1 cellular context compared by ENCODE assay signal in the genomic region with DNA sequence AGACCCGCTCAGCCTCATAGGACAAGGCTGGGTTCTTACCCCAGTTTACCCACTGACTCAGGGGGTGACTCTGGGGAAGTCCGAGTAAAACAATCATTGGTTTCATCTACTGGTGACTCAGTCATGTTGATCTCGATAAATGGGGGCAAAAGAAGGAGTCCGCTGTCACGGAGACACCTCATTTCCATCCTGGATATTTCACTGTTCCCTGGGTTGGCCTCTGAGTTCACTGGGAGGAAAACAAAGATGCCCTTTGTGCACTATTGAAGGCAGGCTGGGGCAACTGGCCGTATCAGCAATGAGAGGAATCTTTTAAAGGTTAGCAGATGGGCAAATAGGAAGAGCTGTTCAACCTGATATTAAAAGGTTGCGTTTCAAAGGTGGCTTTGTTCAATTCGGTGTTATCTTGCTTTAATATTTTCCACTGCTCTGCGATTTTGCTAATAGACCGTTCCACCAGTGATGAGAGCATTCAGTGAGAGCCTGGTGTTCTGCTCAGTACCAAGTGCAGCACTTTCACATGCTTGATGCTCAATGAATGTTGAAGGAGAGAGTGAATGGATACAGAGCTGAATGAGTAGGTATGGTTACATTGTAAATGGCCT.
A peak's percentile ranks its signal among the peaks of the same experiment; 100 is the strongest.
TF ChIP-seq lines count a peak whose summit lies in the region.

No MANE protein-coding gene starts in this region.

TF ChIP-seq in HepG2, 621 proteins besides CTCF, POLR2A, EP300 and RAD21 (continued from another document and continues in another):
- TF ChIP-seq ZFP36L1 (CRISPR knock-in tag; IDR thresholded peaks at IDR 0.05) (peak; percentile 51; the same call in 1 of the 2 replicates), ZNF672 (CRISPR knock-in tag; IDR thresholded peaks at IDR 0.05) (no peak), ZFP82 (CRISPR knock-in tag; IDR thresholded peaks at IDR 0.05; ENCODE audit: borderline replicate concordance) (no peak), SNAI1 (CRISPR knock-in tag; IDR thresholded peaks at IDR 0.05; ENCODE audit: borderline replicate concordance) (no peak), HNF4G (IDR thresholded peaks at IDR 0.05; ENCODE audit: borderline replicate concordance, low read depth, low read length) (peak; percentile 36; the same call in 1 of the 2 replicates), HNF4G (CRISPR knock-in tag; IDR thresholded peaks at IDR 0.05; ENCODE audit: borderline replicate concordance, low read depth) (peak; percentile 79; the same call in 1 of the 2 replicates), KDM2A (CRISPR knock-in tag; IDR thresholded peaks at IDR 0.05; ENCODE audit: borderline replicate concordance, low read depth) (no peak), ZNF746 (CRISPR knock-in tag; IDR thresholded peaks at IDR 0.05) (no peak), MATR3 (CRISPR knock-in tag; IDR thresholded peaks at IDR 0.05) (no peak), KLF15 (CRISPR knock-in tag; IDR thresholded peaks at IDR 0.05; ENCODE audit: borderline replicate concordance) (no peak; the same call in 1 of the 2 replicates), ASH2L (IDR thresholded peaks at IDR 0.05; ENCODE audit: insufficient read length, low read depth, low read length) (peak; percentile 71), KLF13 (CRISPR knock-in tag; IDR thresholded peaks at IDR 0.05) (no peak), KLF12 (CRISPR knock-in tag; IDR thresholded peaks at IDR 0.05; ENCODE audit: borderline replicate concordance) (no peak), NR1H2 (CRISPR knock-in tag; IDR thresholded peaks at IDR 0.05; ENCODE audit: borderline replicate concordance, low read depth) (no peak), FOSL1 (CRISPR knock-in tag; IDR thresholded peaks at IDR 0.05; ENCODE audit: borderline replicate concordance) (peak; percentile 77; the same call in 1 of the 2 replicates), PRMT3 (CRISPR knock-in tag; IDR thresholded peaks at IDR 0.05; ENCODE audit: borderline replicate concordance, low read depth) (no peak), ZNF468 (CRISPR knock-in tag; IDR thresholded peaks at IDR 0.05) (no peak), ZNF780A (CRISPR knock-in tag; IDR thresholded peaks at IDR 0.05) (no peak), ZFP62 (CRISPR knock-in tag; IDR thresholded peaks at IDR 0.05) (no peak), ZMAT3 (CRISPR knock-in tag; conservative IDR thresholded peaks at IDR 0.05) (no peak), REXO4 (CRISPR knock-in tag; IDR thresholded peaks at IDR 0.05; ENCODE audit: borderline replicate concordance) (no peak), MAFK (conservative IDR thresholded peaks at IDR 0.05 in 1 of 2, IDR thresholded peaks at IDR 0.05 in 1 of 2; ENCODE audit: low read length in 2 of 2) (no peak), ELF4 (CRISPR knock-in tag; IDR thresholded peaks at IDR 0.05; ENCODE audit: borderline replicate concordance) (no peak; the same call in 1 of the 2 replicates), ETV5 (CRISPR knock-in tag; IDR thresholded peaks at IDR 0.05; ENCODE audit: borderline replicate concordance) (peak; percentile 85), NR2F1 (CRISPR knock-in tag; IDR thresholded peaks at IDR 0.05) (peak in 1 of 2 experiments; percentile 61; a peak in 1 of 4 replicates)
- TF ChIP-seq, protein P1, sequence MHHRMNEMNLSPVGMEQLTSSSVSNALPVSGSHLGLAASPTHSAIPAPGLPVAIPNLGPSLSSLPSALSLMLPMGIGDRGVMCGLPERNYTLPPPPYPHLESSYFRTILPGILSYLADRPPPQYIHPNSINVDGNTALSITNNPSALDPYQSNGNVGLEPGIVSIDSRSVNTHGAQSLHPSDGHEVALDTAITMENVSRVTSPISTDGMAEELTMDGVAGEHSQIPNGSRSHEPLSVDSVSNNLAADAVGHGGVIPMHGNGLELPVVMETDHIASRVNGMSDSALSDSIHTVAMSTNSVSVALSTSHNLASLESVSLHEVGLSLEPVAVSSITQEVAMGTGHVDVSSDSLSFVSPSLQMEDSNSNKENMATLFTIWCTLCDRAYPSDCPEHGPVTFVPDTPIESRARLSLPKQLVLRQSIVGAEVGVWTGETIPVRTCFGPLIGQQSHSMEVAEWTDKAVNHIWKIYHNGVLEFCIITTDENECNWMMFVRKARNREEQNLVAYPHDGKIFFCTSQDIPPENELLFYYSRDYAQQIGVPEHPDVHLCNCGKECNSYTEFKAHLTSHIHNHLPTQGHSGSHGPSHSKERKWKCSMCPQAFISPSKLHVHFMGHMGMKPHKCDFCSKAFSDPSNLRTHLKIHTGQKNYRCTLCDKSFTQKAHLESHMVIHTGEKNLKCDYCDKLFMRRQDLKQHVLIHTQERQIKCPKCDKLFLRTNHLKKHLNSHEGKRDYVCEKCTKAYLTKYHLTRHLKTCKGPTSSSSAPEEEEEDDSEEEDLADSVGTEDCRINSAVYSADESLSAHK (CRISPR knock-in tag; IDR thresholded peaks at IDR 0.05; ENCODE audit: borderline replicate concordance), result no peak
- TF ChIP-seq, protein P2, sequence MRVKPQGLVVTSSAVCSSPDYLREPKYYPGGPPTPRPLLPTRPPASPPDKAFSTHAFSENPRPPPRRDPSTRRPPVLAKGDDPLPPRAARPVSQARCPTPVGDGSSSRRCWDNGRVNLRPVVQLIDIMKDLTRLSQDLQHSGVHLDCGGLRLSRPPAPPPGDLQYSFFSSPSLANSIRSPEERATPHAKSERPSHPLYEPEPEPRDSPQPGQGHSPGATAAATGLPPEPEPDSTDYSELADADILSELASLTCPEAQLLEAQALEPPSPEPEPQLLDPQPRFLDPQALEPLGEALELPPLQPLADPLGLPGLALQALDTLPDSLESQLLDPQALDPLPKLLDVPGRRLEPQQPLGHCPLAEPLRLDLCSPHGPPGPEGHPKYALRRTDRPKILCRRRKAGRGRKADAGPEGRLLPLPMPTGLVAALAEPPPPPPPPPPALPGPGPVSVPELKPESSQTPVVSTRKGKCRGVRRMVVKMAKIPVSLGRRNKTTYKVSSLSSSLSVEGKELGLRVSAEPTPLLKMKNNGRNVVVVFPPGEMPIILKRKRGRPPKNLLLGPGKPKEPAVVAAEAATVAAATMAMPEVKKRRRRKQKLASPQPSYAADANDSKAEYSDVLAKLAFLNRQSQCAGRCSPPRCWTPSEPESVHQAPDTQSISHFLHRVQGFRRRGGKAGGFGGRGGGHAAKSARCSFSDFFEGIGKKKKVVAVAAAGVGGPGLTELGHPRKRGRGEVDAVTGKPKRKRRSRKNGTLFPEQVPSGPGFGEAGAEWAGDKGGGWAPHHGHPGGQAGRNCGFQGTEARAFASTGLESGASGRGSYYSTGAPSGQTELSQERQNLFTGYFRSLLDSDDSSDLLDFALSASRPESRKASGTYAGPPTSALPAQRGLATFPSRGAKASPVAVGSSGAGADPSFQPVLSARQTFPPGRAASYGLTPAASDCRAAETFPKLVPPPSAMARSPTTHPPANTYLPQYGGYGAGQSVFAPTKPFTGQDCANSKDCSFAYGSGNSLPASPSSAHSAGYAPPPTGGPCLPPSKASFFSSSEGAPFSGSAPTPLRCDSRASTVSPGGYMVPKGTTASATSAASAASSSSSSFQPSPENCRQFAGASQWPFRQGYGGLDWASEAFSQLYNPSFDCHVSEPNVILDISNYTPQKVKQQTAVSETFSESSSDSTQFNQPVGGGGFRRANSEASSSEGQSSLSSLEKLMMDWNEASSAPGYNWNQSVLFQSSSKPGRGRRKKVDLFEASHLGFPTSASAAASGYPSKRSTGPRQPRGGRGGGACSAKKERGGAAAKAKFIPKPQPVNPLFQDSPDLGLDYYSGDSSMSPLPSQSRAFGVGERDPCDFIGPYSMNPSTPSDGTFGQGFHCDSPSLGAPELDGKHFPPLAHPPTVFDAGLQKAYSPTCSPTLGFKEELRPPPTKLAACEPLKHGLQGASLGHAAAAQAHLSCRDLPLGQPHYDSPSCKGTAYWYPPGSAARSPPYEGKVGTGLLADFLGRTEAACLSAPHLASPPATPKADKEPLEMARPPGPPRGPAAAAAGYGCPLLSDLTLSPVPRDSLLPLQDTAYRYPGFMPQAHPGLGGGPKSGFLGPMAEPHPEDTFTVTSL (CRISPR knock-in tag; IDR thresholded peaks at IDR 0.05; ENCODE audit: borderline replicate concordance), result peak; percentile 62; the same call in 1 of the 2 replicates
- TF ChIP-seq, protein P3, sequence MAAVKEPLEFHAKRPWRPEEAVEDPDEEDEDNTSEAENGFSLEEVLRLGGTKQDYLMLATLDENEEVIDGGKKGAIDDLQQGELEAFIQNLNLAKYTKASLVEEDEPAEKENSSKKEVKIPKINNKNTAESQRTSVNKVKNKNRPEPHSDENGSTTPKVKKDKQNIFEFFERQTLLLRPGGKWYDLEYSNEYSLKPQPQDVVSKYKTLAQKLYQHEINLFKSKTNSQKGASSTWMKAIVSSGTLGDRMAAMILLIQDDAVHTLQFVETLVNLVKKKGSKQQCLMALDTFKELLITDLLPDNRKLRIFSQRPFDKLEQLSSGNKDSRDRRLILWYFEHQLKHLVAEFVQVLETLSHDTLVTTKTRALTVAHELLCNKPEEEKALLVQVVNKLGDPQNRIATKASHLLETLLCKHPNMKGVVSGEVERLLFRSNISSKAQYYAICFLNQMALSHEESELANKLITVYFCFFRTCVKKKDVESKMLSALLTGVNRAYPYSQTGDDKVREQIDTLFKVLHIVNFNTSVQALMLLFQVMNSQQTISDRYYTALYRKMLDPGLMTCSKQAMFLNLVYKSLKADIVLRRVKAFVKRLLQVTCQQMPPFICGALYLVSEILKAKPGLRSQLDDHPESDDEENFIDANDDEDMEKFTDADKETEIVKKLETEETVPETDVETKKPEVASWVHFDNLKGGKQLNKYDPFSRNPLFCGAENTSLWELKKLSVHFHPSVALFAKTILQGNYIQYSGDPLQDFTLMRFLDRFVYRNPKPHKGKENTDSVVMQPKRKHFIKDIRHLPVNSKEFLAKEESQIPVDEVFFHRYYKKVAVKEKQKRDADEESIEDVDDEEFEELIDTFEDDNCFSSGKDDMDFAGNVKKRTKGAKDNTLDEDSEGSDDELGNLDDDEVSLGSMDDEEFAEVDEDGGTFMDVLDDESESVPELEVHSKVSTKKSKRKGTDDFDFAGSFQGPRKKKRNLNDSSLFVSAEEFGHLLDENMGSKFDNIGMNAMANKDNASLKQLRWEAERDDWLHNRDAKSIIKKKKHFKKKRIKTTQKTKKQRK (IDR thresholded peaks at IDR 0.05; ENCODE audit: low read length), result no peak
- TF ChIP-seq, protein P4, sequence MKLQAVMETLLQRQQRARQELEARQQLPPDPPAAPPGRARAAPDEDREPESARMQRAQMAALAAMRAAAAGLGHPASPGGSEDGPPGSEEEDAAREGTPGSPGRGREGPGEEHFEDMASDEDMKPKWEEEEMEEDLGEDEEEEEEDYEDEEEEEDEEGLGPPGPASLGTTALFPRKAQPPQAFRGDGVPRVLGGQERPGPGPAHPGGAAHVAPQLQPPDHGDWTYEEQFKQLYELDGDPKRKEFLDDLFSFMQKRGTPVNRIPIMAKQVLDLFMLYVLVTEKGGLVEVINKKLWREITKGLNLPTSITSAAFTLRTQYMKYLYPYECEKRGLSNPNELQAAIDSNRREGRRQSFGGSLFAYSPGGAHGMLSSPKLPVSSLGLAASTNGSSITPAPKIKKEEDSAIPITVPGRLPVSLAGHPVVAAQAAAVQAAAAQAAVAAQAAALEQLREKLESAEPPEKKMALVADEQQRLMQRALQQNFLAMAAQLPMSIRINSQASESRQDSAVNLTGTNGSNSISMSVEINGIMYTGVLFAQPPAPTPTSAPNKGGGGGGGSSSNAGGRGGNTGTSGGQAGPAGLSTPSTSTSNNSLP (IDR thresholded peaks at IDR 0.05; ENCODE audit: low read depth, low read length), result peak; percentile 82
- TF ChIP-seq, protein P5, sequence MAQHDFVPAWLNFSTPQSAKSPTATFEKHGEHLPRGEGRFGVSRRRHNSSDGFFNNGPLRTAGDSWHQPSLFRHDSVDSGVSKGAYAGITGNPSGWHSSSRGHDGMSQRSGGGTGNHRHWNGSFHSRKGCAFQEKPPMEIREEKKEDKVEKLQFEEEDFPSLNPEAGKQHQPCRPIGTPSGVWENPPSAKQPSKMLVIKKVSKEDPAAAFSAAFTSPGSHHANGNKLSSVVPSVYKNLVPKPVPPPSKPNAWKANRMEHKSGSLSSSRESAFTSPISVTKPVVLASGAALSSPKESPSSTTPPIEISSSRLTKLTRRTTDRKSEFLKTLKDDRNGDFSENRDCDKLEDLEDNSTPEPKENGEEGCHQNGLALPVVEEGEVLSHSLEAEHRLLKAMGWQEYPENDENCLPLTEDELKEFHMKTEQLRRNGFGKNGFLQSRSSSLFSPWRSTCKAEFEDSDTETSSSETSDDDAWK (CRISPR knock-in tag; IDR thresholded peaks at IDR 0.05), result no peak
- TF ChIP-seq, protein P6, sequence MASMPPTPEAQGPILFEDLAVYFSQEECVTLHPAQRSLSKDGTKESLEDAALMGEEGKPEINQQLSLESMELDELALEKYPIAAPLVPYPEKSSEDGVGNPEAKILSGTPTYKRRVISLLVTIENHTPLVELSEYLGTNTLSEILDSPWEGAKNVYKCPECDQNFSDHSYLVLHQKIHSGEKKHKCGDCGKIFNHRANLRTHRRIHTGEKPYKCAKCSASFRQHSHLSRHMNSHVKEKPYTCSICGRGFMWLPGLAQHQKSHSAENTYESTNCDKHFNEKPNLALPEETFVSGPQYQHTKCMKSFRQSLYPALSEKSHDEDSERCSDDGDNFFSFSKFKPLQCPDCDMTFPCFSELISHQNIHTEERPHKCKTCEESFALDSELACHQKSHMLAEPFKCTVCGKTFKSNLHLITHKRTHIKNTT (CRISPR knock-in tag; IDR thresholded peaks at IDR 0.05), result no peak
- TF ChIP-seq, protein P7, sequence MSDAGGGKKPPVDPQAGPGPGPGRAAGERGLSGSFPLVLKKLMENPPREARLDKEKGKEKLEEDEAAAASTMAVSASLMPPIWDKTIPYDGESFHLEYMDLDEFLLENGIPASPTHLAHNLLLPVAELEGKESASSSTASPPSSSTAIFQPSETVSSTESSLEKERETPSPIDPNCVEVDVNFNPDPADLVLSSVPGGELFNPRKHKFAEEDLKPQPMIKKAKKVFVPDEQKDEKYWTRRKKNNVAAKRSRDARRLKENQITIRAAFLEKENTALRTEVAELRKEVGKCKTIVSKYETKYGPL (CRISPR knock-in tag; IDR thresholded peaks at IDR 0.05), result no peak
- TF ChIP-seq, protein P8, sequence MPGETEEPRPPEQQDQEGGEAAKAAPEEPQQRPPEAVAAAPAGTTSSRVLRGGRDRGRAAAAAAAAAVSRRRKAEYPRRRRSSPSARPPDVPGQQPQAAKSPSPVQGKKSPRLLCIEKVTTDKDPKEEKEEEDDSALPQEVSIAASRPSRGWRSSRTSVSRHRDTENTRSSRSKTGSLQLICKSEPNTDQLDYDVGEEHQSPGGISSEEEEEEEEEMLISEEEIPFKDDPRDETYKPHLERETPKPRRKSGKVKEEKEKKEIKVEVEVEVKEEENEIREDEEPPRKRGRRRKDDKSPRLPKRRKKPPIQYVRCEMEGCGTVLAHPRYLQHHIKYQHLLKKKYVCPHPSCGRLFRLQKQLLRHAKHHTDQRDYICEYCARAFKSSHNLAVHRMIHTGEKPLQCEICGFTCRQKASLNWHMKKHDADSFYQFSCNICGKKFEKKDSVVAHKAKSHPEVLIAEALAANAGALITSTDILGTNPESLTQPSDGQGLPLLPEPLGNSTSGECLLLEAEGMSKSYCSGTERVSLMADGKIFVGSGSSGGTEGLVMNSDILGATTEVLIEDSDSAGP (CRISPR knock-in tag; IDR thresholded peaks at IDR 0.05; ENCODE audit: borderline replicate concordance), result no peak
